Comparison of ENCODE assay signal across 8 cellular contexts in genomic region chr6:33746651-33747100, GRCh38. TPM values are rescaled to one million over a fixed set of nuclear protein-coding genes. Genes with fewer than 3 reads are reported as not detected.
DNase-seq lines count a peak whose midpoint lies in the region; ATAC-seq, FAIRE-seq and TF ChIP-seq lines count a peak whose summit lies in the region.

TSS of gene IP6K3 (minus strand) at chr6:33746905. CDS start at chr6:33735476, 11,429 bp downstream.

- H3K4ac ChIP-seq in IMR-90 (ENCODE audit: low read depth, low read length), result peak within 1 kb of the TSS; percentile 92
- peak within 1 kb of the TSS; percentile 13 for H3K4ac ChIP-seq in H1 (replicated peaks; ENCODE audit: insufficient read length, low read depth, low read length)

- no peak for TF ChIP-seq POLR2A in IMR-90 (IDR thresholded peaks at IDR 0.05; ENCODE audit: low read depth, low read length)
- TF ChIP-seq POLR2A in H1 (IDR thresholded peaks at IDR 0.05; ENCODE audit: control extremely low read depth in 1 of 2, low read depth in 2 of 2, low read length in 2 of 2), result no peak

- H3K23ac ChIP-seq in IMR-90 (ENCODE audit: low read depth, low read length) (peak within 1 kb of the TSS; percentile 74), H1 (ENCODE audit: insufficient read length) (no peak within 1 kb of the TSS)

- dilution Hi-C loops in IMR-90 (cut with HindIII; ENCODE audit: low sequenced_read_pairs, unreplicated experiment), result no loop called here

- H3K36me3 ChIP-seq in IMR-90 (ENCODE audit: control insufficient read depth, insufficient read depth, low read length) (no peaks in the 10 kb centered on the region), H1 (ENCODE audit: control insufficient read depth in 2 of 4, insufficient read depth in 4 of 4, low read length in 3 of 4) (no peaks in the 10 kb centered on the region), lower lobe of right lung (no peaks in the 10 kb centered on the region)

- TF ChIP-seq RAD21 in IMR-90 (IDR thresholded peaks at IDR 0.05; ENCODE audit: low read length) (no peak), H1 (IDR thresholded peaks at IDR 0.05 in 1 of 2, conservative IDR thresholded peaks at IDR 0.05 in 1 of 2; ENCODE audit: low read depth in 2 of 2, low read length in 2 of 2) (no peak)

- DNase-seq in IMR-90 (no peak), H1 (ENCODE audit: low read depth in 1 of 2, low spot score in 2 of 2) (no peak), lower lobe of right lung (no peak), AML-193 (lab: John Stamatoyannopoulos, UW) (no peak), NOMO-1 treated with DMSO at 0.1 percent for 48 hours (lab: John Stamatoyannopoulos, UW; ENCODE audit: unreplicated experiment) (no peak)
- DNase-seq in stimulated activated effector memory CD8-positive, alpha-beta T cell treated with anti-CD3 and anti-CD28 coated beads, Interleukin-12 subunit alpha, Interleukin-12 subunit beta, amount 100 ng/mL, for 72 hours (ENCODE audit: low spot score in 2 of 2), result no peak

- peak within 1 kb of the TSS; percentile 87 for H2BK20ac ChIP-seq in IMR-90 (ENCODE audit: low read depth, low read length)
- peak within 1 kb of the TSS; percentile 32; the same call in 1 of the 2 replicates for H2BK20ac ChIP-seq in H1 (ENCODE audit: low read length)

- in situ Hi-C loops in IMR-90 (cut with MboI; ENCODE audit: low sequenced_read_pairs), result no loop called here

- no peaks in the 10 kb centered on the region for H3K23me2 ChIP-seq in H1 (ENCODE audit: low read depth, low read length)

- POLR2A ChIA-PET in IMR-90 (lab: Charles Lee; ENCODE audit: unreplicated experiment) (no interaction called here), H1 (lab: Charles Lee; ENCODE audit: partially characterized antibody) (interaction anchor here (0.6 to 2.8 kb wide), 5 partner anchors 8 to 24 kb away, joined by 3 to 14 read pairs (median 4); no protein-coding TSS in a partner anchor)

- H3K4me3 Mint-ChIP-seq in stimulated activated effector memory CD8-positive, alpha-beta T cell treated with anti-CD3 and anti-CD28 coated beads, Interleukin-12 subunit alpha, Interleukin-12 subunit beta, amount 100 ng/mL, for 72 hours, result no peak within 1 kb of the TSS

- H4K8ac ChIP-seq in IMR-90 (ENCODE audit: low read depth in 2 of 2, low read length in 2 of 2), result peak within 1 kb of the TSS; percentile 77 to 96
- H4K8ac ChIP-seq in H1 (ENCODE audit: extremely low read depth, insufficient read depth, low read length), result peak within 1 kb of the TSS; percentile 39

- CTCF ChIA-PET in IMR-90 (lab: Yijun Ruan, JAX) (interaction anchor here (2.0 to 5.0 kb wide), 3 partner anchors 15 to 281 kb away, joined by 10 to 29 read pairs (median 17); no protein-coding TSS in a partner anchor), H1 (lab: Charles Lee; ENCODE audit: partially characterized antibody) (interaction anchor here (0.7 to 12.0 kb wide), 16 partner anchors 10 to 321 kb away, joined by 3 to 171 read pairs (median 4); partner anchors contain the start of gene UQCC2)

- intact Hi-C loops in IMR-90 (cut with micrococcal nuclease) (no loop called here), lower lobe of right lung (cut with DNase I) (no loop called here)

- peaks cover 3% of the 10 kb centered on the region; the same call in 1 of the 2 replicates for H4K20me1 ChIP-seq in IMR-90 (ENCODE audit: insufficient read depth, low read length)
- H4K20me1 ChIP-seq in H1 (replicated peaks in 1 of 2; ENCODE audit: control insufficient read depth in 1 of 2, insufficient read depth in 2 of 2, low read length in 2 of 2), result no peaks in the 10 kb centered on the region

- H3K4me1 Mint-ChIP-seq in stimulated activated effector memory CD8-positive, alpha-beta T cell treated with anti-CD3 and anti-CD28 coated beads, Interleukin-12 subunit alpha, Interleukin-12 subunit beta, amount 100 ng/mL, for 72 hours, result peaks cover 6% of the 10 kb centered on the region

- peak within 1 kb of the TSS; percentile 86 for H2AFZ ChIP-seq in IMR-90 (replicated peaks; ENCODE audit: low read length, poor library complexity)
- 0 out of 2 replicates have a peak within 1 kb of the TSS, but pooled peaks have one; percentile 24 for H2AFZ ChIP-seq in H1 (ENCODE audit: low read length)

- FAIRE-seq in H1 (lab: Jason Lieb, UNC), result no peak

- no peaks in the 10 kb centered on the region for H3K79me2 ChIP-seq in H1 (ENCODE audit: control insufficient read depth in 1 of 2, insufficient read depth in 2 of 2, low read length in 2 of 2)

- H2AK9ac ChIP-seq in IMR-90 (replicated peaks; ENCODE audit: low read depth, low read length, poor library complexity), result peak within 1 kb of the TSS; percentile 92

- peak within 1 kb of the TSS; percentile 94 for H3K14ac ChIP-seq in IMR-90 (replicated peaks; ENCODE audit: low read depth, low read length)
- H3K14ac ChIP-seq in H1 (ENCODE audit: insufficient read length), result no peak within 1 kb of the TSS

- peak within 1 kb of the TSS; percentile 85 for H3K18ac ChIP-seq in IMR-90 (ENCODE audit: low read depth, low read length)
- peak within 1 kb of the TSS; percentile 13 for H3K18ac ChIP-seq in H1 (ENCODE audit: extremely low read depth, low read length)

- H3K9ac ChIP-seq in IMR-90 (ENCODE audit: low read depth, low read length) (no peak within 1 kb of the TSS; the same call in none of the 2 replicates), H1 (replicated peaks in 1 of 4; ENCODE audit: extremely low read depth in 1 of 4, low read depth in 3 of 4, low read length in 3 of 4) (0 out of 7 replicates have a peak within 1 kb of the TSS, but pooled peaks of 1 of the 4 experiments have one; percentile 21)

- H3K36me3 Mint-ChIP-seq in stimulated activated effector memory CD8-positive, alpha-beta T cell treated with anti-CD3 and anti-CD28 coated beads, Interleukin-12 subunit alpha, Interleukin-12 subunit beta, amount 100 ng/mL, for 72 hours, result no peaks in the 10 kb centered on the region

- ATAC-seq in IMR-90 (ENCODE audit: low read depth) (peak; percentile 25), lower lobe of right lung (peak; percentile 18 to 22), HG03342 (IDR thresholded peaks at IDR 0.05; ENCODE audit: unreplicated experiment) (no peak), GM21515 (IDR thresholded peaks at IDR 0.05; ENCODE audit: unreplicated experiment) (no peak)
- ATAC-seq in stimulated activated effector memory CD8-positive, alpha-beta T cell treated with anti-CD3 and anti-CD28 coated beads, Interleukin-12 subunit alpha, Interleukin-12 subunit beta, amount 100 ng/mL, for 72 hours, result no peak

- H3K27ac Mint-ChIP-seq in stimulated activated effector memory CD8-positive, alpha-beta T cell treated with anti-CD3 and anti-CD28 coated beads, Interleukin-12 subunit alpha, Interleukin-12 subunit beta, amount 100 ng/mL, for 72 hours, result peak within 1 kb of the TSS; percentile 60

- peak within 1 kb of the TSS; percentile 96; the same call in 1 of the 2 replicates for H2BK12ac ChIP-seq in H1 (ENCODE audit: low read depth, low read length)

- H2BK15ac ChIP-seq in IMR-90 (ENCODE audit: low read depth, low read length) (peak within 1 kb of the TSS; percentile 95; the same call in 2 of the 3 replicates), H1 (ENCODE audit: low read length) (peak within 1 kb of the TSS; percentile 92; the same call in 1 of the 2 replicates)

- no peaks in the 10 kb centered on the region for H3K9me3 Mint-ChIP-seq in stimulated activated effector memory CD8-positive, alpha-beta T cell treated with anti-CD3 and anti-CD28 coated beads, Interleukin-12 subunit alpha, Interleukin-12 subunit beta, amount 100 ng/mL, for 72 hours

- peak within 1 kb of the TSS; percentile 30 for H3K27ac ChIP-seq in IMR-90 (ENCODE audit: insufficient read depth, low read length)
- H3K27ac ChIP-seq in H1 (ENCODE audit: low read depth, low read length), result 0 out of 2 replicates have a peak within 1 kb of the TSS, but pooled peaks have one; percentile 20
- peak within 1 kb of the TSS; percentile 76 for H3K27ac ChIP-seq in lower lobe of right lung

- H3K9me3 ChIP-seq in IMR-90 (ENCODE audit: control insufficient read depth, insufficient read depth, low read length) (no peaks in the 10 kb centered on the region), H1 (ENCODE audit: insufficient read depth in 2 of 2, low read depth in 1 of 2, low read length in 1 of 2) (no peaks in the 10 kb centered on the region), lower lobe of right lung (no peaks in the 10 kb centered on the region)

- peaks cover 33% of the 10 kb centered on the region for H3K4me1 ChIP-seq in IMR-90 (ENCODE audit: control insufficient read depth, insufficient read depth, low read length)
- peaks cover 7 to 35% (median 23%) of the 10 kb centered on the region in 4 experiments for H3K4me1 ChIP-seq in H1 (replicated peaks in 1 of 4; ENCODE audit: control insufficient read depth in 3 of 4, insufficient read depth in 4 of 4, low read length in 3 of 4)
- H3K4me1 ChIP-seq in lower lobe of right lung, result peaks cover 11% of the 10 kb centered on the region

- H3K56ac ChIP-seq in IMR-90 (ENCODE audit: extremely low read depth, insufficient read depth, low read length) (no peak within 1 kb of the TSS), H1 (replicated peaks; ENCODE audit: insufficient read length, low read depth, low read length) (no peak within 1 kb of the TSS)

- H3K9me1 ChIP-seq in IMR-90 (ENCODE audit: insufficient read depth, low read length), result peaks cover 10% of the 10 kb centered on the region

- H3K4me3 ChIP-seq in IMR-90 (ENCODE audit: insufficient read depth, low read depth, low read length) (no peak within 1 kb of the TSS), H1 (ENCODE audit: extremely low read depth in 1 of 4, insufficient read depth in 2 of 4, low read depth in 3 of 4, low read length in 4 of 4) (no peak within 1 kb of the TSS), lower lobe of right lung (peak within 1 kb of the TSS; percentile 39)

- TF ChIP-seq CTCF in IMR-90 (conservative IDR thresholded peaks at IDR 0.05; ENCODE audit: low read depth, low read length), result no peak
- no peak for TF ChIP-seq CTCF in H1 (IDR thresholded peaks at IDR 0.05; ENCODE audit: control extremely low read depth in 1 of 3, insufficient read depth in 1 of 3, low read depth in 1 of 3, low read length in 3 of 3)
- no peak for TF ChIP-seq CTCF in lower lobe of right lung (IDR thresholded peaks at IDR 0.05)

- H2AK5ac ChIP-seq in IMR-90 (ENCODE audit: low read depth, low read length), result peak within 1 kb of the TSS; percentile 88
- peak within 1 kb of the TSS; percentile 59; the same call in 1 of the 2 replicates for H2AK5ac ChIP-seq in H1 (ENCODE audit: low read depth, low read length)

- 33% methylated on average over 6 of the region's 10 CpGs; no CpG with 5 or more reads in 1 of the 2 experiments for WGBS in IMR-90 (ENCODE audit: extremely low coverage in 2 of 2, insufficient read length in 1 of 2), 2 experiments
- WGBS in H1 (ENCODE audit: extremely low coverage in 1 of 2, insufficient coverage in 1 of 2, insufficient read length in 1 of 2, insufficient replicate concordance in 2 of 2, low coverage in 1 of 2, low lambda C conversion rate in 2 of 2, missing lambda C conversion rate in 1 of 2), 2 experiments, result 81% methylated on average over 10 of the region's 10 CpGs; no CpG with 5 or more reads in 1 of the 2 experiments

- H2BK5ac ChIP-seq in IMR-90 (ENCODE audit: low read depth, low read length, poor library complexity, severe bottlenecking), result peak within 1 kb of the TSS; percentile 65
- H2BK5ac ChIP-seq in H1 (ENCODE audit: low read depth, low read length), result peak within 1 kb of the TSS; percentile 94; the same call in 1 of the 2 replicates

- no peak for TF ChIP-seq EP300 in H1 (IDR thresholded peaks at IDR 0.05; ENCODE audit: borderline replicate concordance in 1 of 2, low read depth in 2 of 2, low read length in 2 of 2)

- H3K27me3 ChIP-seq in IMR-90 (ENCODE audit: control insufficient read depth, insufficient read depth, low read length) (peaks cover 6% of the 10 kb centered on the region; the same call in 1 of the 2 replicates), H1 (replicated peaks in 1 of 4; ENCODE audit: control insufficient read depth in 3 of 4, extremely low read depth in 1 of 4, insufficient read depth in 3 of 4, low read length in 3 of 4) (no peaks in the 10 kb centered on the region), lower lobe of right lung (ENCODE audit: low read depth) (peaks cover 5% of the 10 kb centered on the region)

- no TSS peak for BruUV-seq in IMR-90 (replicated peaks; lab: Mats Ljungman, UMichigan)

- H4K5ac ChIP-seq in IMR-90 (ENCODE audit: low read depth, low read length) (peak within 1 kb of the TSS; percentile 72), H1 (ENCODE audit: insufficient read length, low read depth, low read length) (peak within 1 kb of the TSS; percentile 18)

- H3K4me2 ChIP-seq in IMR-90 (ENCODE audit: low read depth, low read length) (peak within 1 kb of the TSS; percentile 69), H1 (ENCODE audit: insufficient read depth in 1 of 2, low read depth in 2 of 2, low read length in 2 of 2) (peak within 1 kb of the TSS; percentile 7 to 30; a peak in 3 of 4 replicates)

- H4K91ac ChIP-seq in IMR-90 (ENCODE audit: insufficient read depth, low read depth, low read length) (peak within 1 kb of the TSS; percentile 91), H1 (replicated peaks; ENCODE audit: insufficient read length, low read length) (peak within 1 kb of the TSS; percentile 89)

- H3K79me1 ChIP-seq in IMR-90 (ENCODE audit: low read depth in 1 of 2, low read length in 2 of 2), result no peaks in the 10 kb centered on the region; a peak in 1 of 4 replicates
- no peaks in the 10 kb centered on the region for H3K79me1 ChIP-seq in H1 (ENCODE audit: low read depth, low read length)

- H2BK120ac ChIP-seq in IMR-90 (ENCODE audit: low read depth, low read length) (peak within 1 kb of the TSS; percentile 96), H1 (replicated peaks; ENCODE audit: low read depth, low read length) (peak within 1 kb of the TSS; percentile 57)

RNA-seq across cellular contexts. Expression of gene IP6K3, which starts in this region (rescaled TPM):
- total RNA-seq in IMR-90 (2012; rRNA removed) (0.18 and 0.28 TPM in 2 replicates), lower lobe of right lung (3.5 TPM)
- polyA plus RNA-seq in IMR-90 (2012; rRNA removed) (0.51 and 0.52 TPM in 2 replicates), H1 (2011; rRNA removed) (0.73 and 0.93 TPM in 2 replicates)
- 0.22 and 0.62 TPM in 2 replicates for polyA plus RNA-seq in IMR-90 (2012; cell fraction: cytosol; rRNA removed)
- polyA plus RNA-seq in IMR-90 (2012; cell fraction: nucleus; rRNA removed; ENCODE audit: low replicate concordance), result 0.39 and 0.49 TPM in 2 replicates
- total RNA-seq in H1 (2021; fragmentation: NEBNext Ultra II Directional; extraction: Animal tissue kit (Norgen Biotek cat#: 25700)), result 0.22 and 0.23 TPM in 2 replicates
- 0.72 TPM for polyA plus RNA-seq in H1 (2011; cell fraction: cytosol; rRNA removed)
- 0.80 TPM for polyA plus RNA-seq in H1 (2011; cell fraction: nucleus; rRNA removed)
- 0.25 to 0.81 TPM (median 0.46 TPM) in 4 replicates for polyA plus RNA-seq in H1 (2012, experiment 1 of 2)
- polyA plus RNA-seq in H1 (2012, experiment 2 of 2), result 0.26 TPM
- polyA plus RNA-seq in H1 (2013, experiment 1 of 2), result 0.14 TPM
- 0.13 TPM for polyA plus RNA-seq in H1 (2013, experiment 2 of 2)
- 0.66 and 0.69 TPM in 2 replicates for polyA minus RNA-seq in H1 (2011; rRNA and poly(A)+ RNA removed)
- polyA minus RNA-seq in H1 (2011; cell fraction: cytosol; rRNA and poly(A)+ RNA removed), result not detected
- polyA minus RNA-seq in H1 (2011; cell fraction: nucleus; rRNA and poly(A)+ RNA removed), result 1.00 TPM

Comparison
In these comparisons a context has a peak if more than half of its experiments do, and no peak if none do; other contexts are left out.
1. Peak in ATAC-seq, H3K27ac ChIP-seq and H3K4me2 ChIP-seq in IMR-90; RNA of the gene not detected or under 1 TPM.
2. ATAC-seq: peak in lower lobe of right lung (2 of 2); none in stimulated activated effector memory CD8-positive, alpha-beta T cell treated with anti-CD3 and anti-CD28 coated beads, Interleukin-12 subunit alpha, Interleukin-12 subunit beta, amount 100 ng/mL, for 72 hours (single experiment), HG03342 (single experiment) and GM21515 (single experiment).
3. H3K27ac ChIP-seq: peak in every context shown above with its lines; median percentile 76 in lower lobe of right lung; 30 in IMR-90; 20 in H1.